Comparison of ENCODE assay signal across 10 cellular contexts in the genomic region with DNA sequence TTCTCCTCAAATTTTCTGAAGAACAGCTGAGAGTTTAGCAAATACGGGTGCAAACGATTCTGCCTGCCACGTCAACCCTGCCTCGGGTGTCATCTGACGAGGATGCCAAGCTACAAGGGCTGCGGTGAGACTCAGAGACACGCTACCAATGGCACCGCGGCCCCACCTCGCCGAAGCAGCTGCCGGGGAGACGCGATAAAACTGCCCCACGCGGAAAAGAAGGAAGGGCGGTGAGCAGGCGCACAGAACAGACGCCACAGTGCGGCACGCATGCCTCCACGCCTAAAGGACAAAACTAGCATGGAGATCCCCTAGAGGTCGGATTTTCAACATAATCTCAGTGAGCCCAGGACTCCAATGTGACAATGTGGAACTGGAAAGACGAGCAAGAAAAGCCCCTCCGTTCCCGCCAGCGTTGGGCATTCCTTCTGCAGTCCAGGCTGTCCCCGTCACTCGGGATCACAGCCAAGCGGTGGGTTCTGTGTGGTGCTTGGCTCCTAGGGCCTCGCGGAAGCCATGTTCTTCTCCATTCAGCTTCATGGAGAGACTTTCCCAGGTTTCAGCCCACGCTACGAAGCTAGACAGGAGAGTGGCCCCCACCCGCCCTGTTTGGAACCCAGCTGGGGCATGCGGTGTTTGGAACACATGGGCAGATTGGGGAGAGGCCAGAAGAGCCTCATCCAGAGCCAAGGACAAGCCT. TPM values are rescaled to one million over a fixed set of nuclear protein-coding genes. Genes with fewer than 3 reads are reported as not detected.
A peak's percentile ranks its signal among the peaks of the same experiment; 100 is the strongest.
DNase-seq lines count a peak whose midpoint lies in the region; ATAC-seq, FAIRE-seq and TF ChIP-seq lines count a peak whose summit lies in the region.
"Had no signal": no experiment of that assay in that cellular context is flagged by ENCODE, and none has a peak within 500 bp of the region (broad histone marks: within the 10 kb centered on the region; RNA-seq: fewer than 3 reads in every experiment).

No MANE protein-coding gene starts in this region.

- H3K4me3 ChIP-seq in CD4-positive, CD25-positive, alpha-beta regulatory T cell (ENCODE audit: low read depth, low read length) = peak overlapping the region; percentile 80
- H3K4me3 ChIP-seq in sigmoid colon = peak overlapping the region; percentile 26 to 46 (median 38)

- H3K4me1 ChIP-seq in CD4-positive, CD25-positive, alpha-beta regulatory T cell (ENCODE audit: control insufficient read depth, insufficient read depth, low read length, poor library complexity, severe bottlenecking) = peaks cover 24% of the 10 kb centered on the region
- peaks cover 0 to 46% (median 40%) of the 10 kb centered on the region in 4 donors for H3K4me1 ChIP-seq in sigmoid colon

- peak; percentile 87 to 94 for ATAC-seq in CD4-positive, CD25-positive, alpha-beta regulatory T cell (ENCODE audit: low read depth in 2 of 2)
- no peak for ATAC-seq in GM21381 (IDR thresholded peaks at IDR 0.05; ENCODE audit: unreplicated experiment)

- TF ChIP-seq EP300 in sigmoid colon (IDR thresholded peaks at IDR 0.05) = no peak

- intact Hi-C loops in sigmoid colon (cut with DNase I) = loop anchor here (5.0 kb wide), 1 partner anchor 158 kb away; no protein-coding TSS in a partner anchor

- no peaks in the 10 kb centered on the region for H3K9me3 Mint-ChIP-seq in CD4-positive, CD25-positive, alpha-beta regulatory T cell
- H3K9me3 Mint-ChIP-seq in T-helper 2 cell treated with Interferon-gamma antibody and Interleukin-4, amounts not matched to agents 5 μg/mL and 100 μg/mL, for 36 hours = peaks cover 9% of the 10 kb centered on the region
- peaks cover 14 to 21% (median 19%) of the 10 kb centered on the region in 5 experiments for H3K9me3 Mint-ChIP-seq in brain

- peak; percentile 62 to 81 (median 69) for DNase-seq in CD4-positive, CD25-positive, alpha-beta regulatory T cell
- DNase-seq in T-helper 2 cell treated with Interferon-gamma antibody and Interleukin-4, amounts not matched to agents 5 μg/mL and 100 μg/mL, for 36 hours (ENCODE audit: low spot score) = peak; percentile 45
- no peak for DNase-seq in sigmoid colon
- DNase-seq in GM13977 (ENCODE audit: low spot score) = no peak
- DNase-seq in GM12891 (ENCODE audit: insufficient read length, low spot score) = no peak
- no peak for DNase-seq in SIG-M5 (lab: John Stamatoyannopoulos, UW)
- DNase-seq: left cardiac atrium, NCI-H146 had no signal

- TF ChIP-seq POLR2A in sigmoid colon (IDR thresholded peaks at IDR 0.05) (no peak), GM12891 (IDR thresholded peaks at IDR 0.05; ENCODE audit: low read depth, low read length) (no peak)

- H3K27ac ChIP-seq in CD4-positive, CD25-positive, alpha-beta regulatory T cell (ENCODE audit: insufficient read depth, low read length, poor library complexity, severe bottlenecking) = peak overlapping the region; percentile 73
- H3K27ac ChIP-seq in sigmoid colon = peak overlapping the region in 3 of 4 donors; percentile 70 to 81 (median 78)

- no peaks in the 10 kb centered on the region for H3K9me3 ChIP-seq in CD4-positive, CD25-positive, alpha-beta regulatory T cell (ENCODE audit: control insufficient read depth in 2 of 2, low read length in 2 of 2)
- H3K9me3 ChIP-seq in sigmoid colon = no peaks in the 10 kb centered on the region

- peaks cover 3% of the 10 kb centered on the region for H3K36me3 ChIP-seq in CD4-positive, CD25-positive, alpha-beta regulatory T cell (ENCODE audit: control insufficient read depth, insufficient read depth, low read length)
- H3K36me3 ChIP-seq in sigmoid colon = peaks cover 0 to 4% (median 0%) of the 10 kb centered on the region in 4 donors

- H3K27me3 Mint-ChIP-seq in CD4-positive, CD25-positive, alpha-beta regulatory T cell = no peaks in the 10 kb centered on the region
- H3K27me3 Mint-ChIP-seq in T-helper 2 cell treated with Interferon-gamma antibody and Interleukin-4, amounts not matched to agents 5 μg/mL and 100 μg/mL, for 36 hours (ENCODE audit: low read depth) = no peaks in the 10 kb centered on the region
- H3K27me3 Mint-ChIP-seq in brain = peaks cover 3% of the 10 kb centered on the region

- FAIRE-seq in GM12891 (lab: Jason Lieb, UNC) = no peak

- peaks cover 32% of the 10 kb centered on the region for H3K36me3 Mint-ChIP-seq in CD4-positive, CD25-positive, alpha-beta regulatory T cell
- peaks cover 32% of the 10 kb centered on the region for H3K36me3 Mint-ChIP-seq in T-helper 2 cell treated with Interferon-gamma antibody and Interleukin-4, amounts not matched to agents 5 μg/mL and 100 μg/mL, for 36 hours (ENCODE audit: low read depth)
- H3K36me3 Mint-ChIP-seq in brain = peaks cover 54% of the 10 kb centered on the region

- TF ChIP-seq CTCF in brain (conservative IDR thresholded peaks at IDR 0.05) (no peak), sigmoid colon (IDR thresholded peaks at IDR 0.05) (no peak), GM13977 (IDR thresholded peaks at IDR 0.05; ENCODE audit: extremely low read depth, insufficient read depth, missing control alignments) (no peak)

- no peaks in the 10 kb centered on the region for H3K27me3 ChIP-seq in CD4-positive, CD25-positive, alpha-beta regulatory T cell (ENCODE audit: control insufficient read depth, insufficient read depth, low read length)
- H3K27me3 ChIP-seq in sigmoid colon = no peaks in the 10 kb centered on the region

- H3K4me3 Mint-ChIP-seq in CD4-positive, CD25-positive, alpha-beta regulatory T cell = peak overlapping the region; percentile 69 to 87 (median 80)
- peak overlapping the region; percentile 82 for H3K4me3 Mint-ChIP-seq in T-helper 2 cell treated with Interferon-gamma antibody and Interleukin-4, amounts not matched to agents 5 μg/mL and 100 μg/mL, for 36 hours
- peak overlapping the region in 2 of 5 experiments; percentile 36 to 61 for H3K4me3 Mint-ChIP-seq in brain

- 38 to 60% methylated on average over 36 of the region's 36 CpGs for WGBS in sigmoid colon, 2 donors

- H3K4me1 Mint-ChIP-seq in CD4-positive, CD25-positive, alpha-beta regulatory T cell = peaks cover 14 to 54% (median 21%) of the 10 kb centered on the region in 4 donors
- peaks cover 28% of the 10 kb centered on the region for H3K4me1 Mint-ChIP-seq in T-helper 2 cell treated with Interferon-gamma antibody and Interleukin-4, amounts not matched to agents 5 μg/mL and 100 μg/mL, for 36 hours (ENCODE audit: low read depth)
- H3K4me1 Mint-ChIP-seq in brain = peaks cover 49% of the 10 kb centered on the region

- in situ Hi-C loops in GM13977 (cut with MboI; ENCODE audit: low pct_unique_long_range_greater_than_20kb, low sequenced_read_pairs, unreplicated experiment) = no loop called here

- peak overlapping the region; percentile 77 to 97 (median 89) for H3K27ac Mint-ChIP-seq in CD4-positive, CD25-positive, alpha-beta regulatory T cell
- H3K27ac Mint-ChIP-seq in T-helper 2 cell treated with Interferon-gamma antibody and Interleukin-4, amounts not matched to agents 5 μg/mL and 100 μg/mL, for 36 hours = peak overlapping the region; percentile 93
- H3K27ac Mint-ChIP-seq in brain = peak overlapping the region in 4 of 5 experiments; percentile 72 to 94 (median 86)

TF ChIP-seq in GM12891, 5 proteins besides CTCF, POLR2A, EP300 and RAD21:
- TF ChIP-seq POU2F2 (IDR thresholded peaks at IDR 0.05; ENCODE audit: low read depth, low read length) = no peak
- no peak for TF ChIP-seq TAF1 (IDR thresholded peaks at IDR 0.05; ENCODE audit: low read depth, low read length)
- TF ChIP-seq POLR2AphosphoS5 (IDR thresholded peaks at IDR 0.05; ENCODE audit: low read depth, low read length) = no peak
- TF ChIP-seq PAX5 (IDR thresholded peaks at IDR 0.05; ENCODE audit: insufficient read depth, low read length, severe bottlenecking) = no peak
- no peak for TF ChIP-seq SPI1 (IDR thresholded peaks at IDR 0.05; ENCODE audit: low read depth, low read length)

RNA-seq across cellular contexts. Expression of a gene that starts 5.9 kb away (rescaled TPM):
- total RNA-seq in CD4-positive, CD25-positive, alpha-beta regulatory T cell = 40.0 TPM
- 10 to 100 TPM in 3 of 4 donors, 1 to 10 TPM in 1; 9.9 to 12.9 (median 11.3) TPM for polyA plus RNA-seq in CD4-positive, CD25-positive, alpha-beta regulatory T cell
- polyA plus RNA-seq in brain (ENCODE audit: insufficient read depth, low read depth, low replicate concordance) = 21.5 TPM
- 10 to 100 TPM; 19.9 to 34.1 (median 31.0) TPM for total RNA-seq in sigmoid colon
- 10 to 100 TPM in 1 of 3 donors, 1 to 10 TPM in 2; 1.2 to 13.2 (median 1.6) TPM for polyA plus RNA-seq in sigmoid colon
- polyA plus RNA-seq in GM12891 (2012; ENCODE audit: low read depth, missing spikeins) = 3.6 TPM

RNA-seq across cellular contexts. Expression of a gene that starts 16.7 kb away (rescaled TPM):
- total RNA-seq in CD4-positive, CD25-positive, alpha-beta regulatory T cell = 1.1 TPM
- polyA plus RNA-seq in CD4-positive, CD25-positive, alpha-beta regulatory T cell = under 1 TPM; 0.16 to 0.53 (median 0.24) TPM
- polyA plus RNA-seq in brain (ENCODE audit: insufficient read depth, low read depth, low replicate concordance) = 44.8 TPM
- 1 to 10 TPM in 3 of 4 donors, under 1 TPM in 1; 0.49 to 3.4 (median 3.0) TPM for total RNA-seq in sigmoid colon
- polyA plus RNA-seq in sigmoid colon = 1 to 10 TPM in 1 of 3 donors, under 1 TPM in 1, not detected in 1; under 0.01 to 2.5 TPM
- 0.06 TPM for polyA plus RNA-seq in GM12891 (2012; ENCODE audit: low read depth, missing spikeins)

Comparison
In these comparisons a context has a peak if more than half of its experiments do, and no peak if none do; other contexts are left out.
1. DNase-seq: peak in CD4-positive, CD25-positive, alpha-beta regulatory T cell (3 of 3) and T-helper 2 cell treated with Interferon-gamma antibody and Interleukin-4, amounts not matched to agents 5 μg/mL and 100 μg/mL, for 36 hours (single experiment); none in sigmoid colon (single experiment), GM13977 (single experiment), GM12891 (single experiment) and SIG-M5 (single experiment).
2. RNA of a gene that starts 16.7 kb away (polyA plus RNA-seq): 44.8 TPM in brain (single experiment); 0.16 to 0.53 TPM in CD4-positive, CD25-positive, alpha-beta regulatory T cell and under 0.01 to 2.5 TPM in sigmoid colon; every median in the first group is over 10 times any median in the second.
3. Peak in every context shown above with its lines, with median percentiles within 50 percentile points of each other: H3K27ac Mint-ChIP-seq.